Comparison of ENCODE assay signal across 6 cellular contexts in the genomic region with DNA sequence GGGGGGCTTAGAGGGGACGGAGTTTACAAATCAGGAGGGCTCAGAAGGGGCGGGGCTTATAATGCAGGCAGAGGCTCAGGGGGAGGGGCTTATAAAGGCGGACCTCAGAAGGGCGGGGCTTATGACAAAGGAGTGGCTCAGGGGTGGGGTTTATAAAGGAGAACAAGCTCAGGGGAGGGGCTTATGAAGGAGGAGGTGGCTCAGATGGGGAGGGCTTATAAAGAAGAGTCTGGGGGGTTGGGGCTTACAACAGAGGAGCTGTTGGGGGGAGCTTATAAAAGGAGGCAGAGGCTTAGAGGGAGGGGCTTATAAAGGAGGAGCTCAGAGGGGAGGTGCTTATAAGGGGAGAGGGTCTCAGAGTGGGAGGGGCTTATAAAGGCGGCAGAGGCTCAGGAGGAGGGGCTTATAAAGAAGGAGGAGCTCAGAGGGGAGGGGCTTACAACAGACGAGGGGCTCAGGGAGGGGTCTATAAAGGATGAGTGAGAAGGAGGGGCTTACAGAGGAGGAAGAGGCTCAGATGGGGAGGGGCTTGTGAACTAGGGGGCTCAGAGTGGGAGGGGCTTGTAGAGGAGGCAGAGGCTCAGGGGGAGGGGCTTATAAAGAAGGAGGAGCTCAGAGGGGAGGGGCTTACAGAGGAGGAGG. TPM values are rescaled to one million over a fixed set of nuclear protein-coding genes. Genes with fewer than 3 reads are reported as not detected.
DNase-seq lines count a peak whose midpoint lies in the region; ATAC-seq and FAIRE-seq lines count a peak whose summit lies in the region.

No MANE protein-coding gene starts in this region.

- peak overlapping the region; percentile 77 to 88 (median 82) for H3K4me3 Mint-ChIP-seq in immature natural killer cell

- FAIRE-seq in GM19239 (lab: Jason Lieb, UNC), result peak; percentile 4

- no peaks in the 10 kb centered on the region for H3K36me3 Mint-ChIP-seq in immature natural killer cell

- H3K27ac Mint-ChIP-seq in immature natural killer cell, result peak overlapping the region in 3 of 6 donors; percentile 12 to 85 (median 23)

- H3K4me1 Mint-ChIP-seq in immature natural killer cell, result peaks cover 17 to 18% of the 10 kb centered on the region in 2 donors

- ATAC-seq in HG03095 (IDR thresholded peaks at IDR 0.05; ENCODE audit: unreplicated experiment) (no peak), HG03432 (IDR thresholded peaks at IDR 0.05; ENCODE audit: unreplicated experiment) (no peak), GM21723 (IDR thresholded peaks at IDR 0.05; ENCODE audit: unreplicated experiment) (no peak)

- DNase-seq in GM19239 (ENCODE audit: insufficient read length, low spot score) (no peak), SKM-1 treated with dmso at 0.1 percent for 144 hours (lab: John Stamatoyannopoulos, UW; ENCODE audit: unreplicated experiment) (peak; percentile 83), immature natural killer cell (peak; percentile 61 to 62 (median 62))

- H3K9me3 Mint-ChIP-seq in immature natural killer cell, result no peaks in the 10 kb centered on the region

- peaks cover 0 to 6% (median 2%) of the 10 kb centered on the region in 3 donors for H3K27me3 Mint-ChIP-seq in immature natural killer cell (ENCODE audit: low read depth in 3 of 3)

RNA-seq across cellular contexts. Expression of a gene that starts 1.0 kb away (rescaled TPM):
- 1 to 10 TPM in 2 of 3 donors, not detected in 1; 1.5 to 2.1 TPM for polyA plus RNA-seq in immature natural killer cell

RNA-seq across cellular contexts. Expression of a gene that starts 3.9 kb away (rescaled TPM):
- polyA plus RNA-seq in immature natural killer cell, result not detected

RNA-seq across cellular contexts. Expression of a gene that starts 21.2 kb away (rescaled TPM):
- polyA plus RNA-seq in immature natural killer cell, result 10 to 100 TPM in 1 of 3 donors, 1 to 10 TPM in 2; 6.8 to 18.4 (median 9.1) TPM

RNA-seq across cellular contexts. Expression of a gene that starts 26.8 kb away (rescaled TPM):
- polyA plus RNA-seq in immature natural killer cell, result 10 to 100 TPM in 1 of 3 donors, 1 to 10 TPM in 2; 6.8 to 14.2 (median 9.7) TPM

RNA-seq across cellular contexts. Expression of a gene that starts 59.7 kb away (rescaled TPM):
- not detected for polyA plus RNA-seq in immature natural killer cell
